In genomic region chr20:54643761-54644160, GRCh38 we compare ENCODE assay signal across 13 cellular contexts.
A peak's percentile ranks its signal among the peaks of the same experiment; 100 is the strongest.
DNase-seq lines count a peak whose midpoint lies in the region; ATAC-seq and TF ChIP-seq lines count a peak whose summit lies in the region.
"Had no signal": no experiment of that assay in that cellular context is flagged by ENCODE, and none has a peak within 500 bp of the region (broad histone marks: within the 10 kb centered on the region; RNA-seq: fewer than 3 reads in every experiment).

No MANE protein-coding gene starts in this region.

- DNase-seq in AG10803 (ENCODE audit: low read depth), result peak; percentile 75
- DNase-seq in M059J (ENCODE audit: low read depth), result peak; percentile 60
- DNase-seq in cardiac fibroblast (ENCODE audit: low read depth in 2 of 2), result peak; percentile 71 to 85
- DNase-seq in lung (ENCODE audit: low spot score), result peak; percentile 28
- no peak for DNase-seq in stimulated activated CD4-positive, alpha-beta T cell treated with anti-CD3 and anti-CD28 coated beads, Interleukin-1b, Interleukin-23, amount 100 ng/mL, for 48 hours
- DNase-seq in SIG-M5 (lab: John Stamatoyannopoulos, UW), result no peak
- DNase-seq: activated CD8-positive, alpha-beta T cell treated with anti-CD3 and anti-CD28 coated beads, Interleukin-2, amount 10 ng/mL, durations not matched to agents 7 days and 5 days; activated gamma-delta T cell treated with Interleukin-2 at 50 U/mL for 16 hours; cerebellar nuclear complex; sigmoid colon had no signal

- no peaks in the 10 kb centered on the region for H3K27me3 ChIP-seq in lung (ENCODE audit: control insufficient read depth, insufficient read depth)
- H3K27me3 ChIP-seq: sigmoid colon had no signal

- no peak overlapping the region for H3K27ac ChIP-seq in lung (ENCODE audit: low read depth in 1 of 2, low read length in 1 of 2)
- H3K27ac ChIP-seq: esophagus muscularis mucosa, sigmoid colon had no signal

- no peaks in the 10 kb centered on the region for H3K4me1 ChIP-seq in lung (ENCODE audit: control insufficient read depth in 2 of 2, insufficient read depth in 2 of 2, low read length in 2 of 2)
- H3K4me1 ChIP-seq: esophagus muscularis mucosa, sigmoid colon had no signal

- 74 to 83% methylated on average over 4 of the region's 4 CpGs for WGBS in lung, 2 donors

- H3K9me3 ChIP-seq in lung (ENCODE audit: control insufficient read depth in 2 of 2, insufficient read depth in 1 of 2, low read length in 1 of 2), result no peaks in the 10 kb centered on the region
- H3K9me3 ChIP-seq: esophagus muscularis mucosa, sigmoid colon had no signal

- no peak for ATAC-seq in lung (ENCODE audit: insufficient read depth, low FRiP score)
- ATAC-seq in GM19455 (IDR thresholded peaks at IDR 0.05; ENCODE audit: unreplicated experiment), result no peak
- ATAC-seq in GM19324 (IDR thresholded peaks at IDR 0.05; ENCODE audit: low FRiP score, unreplicated experiment), result no peak
- ATAC-seq: activated CD8-positive, alpha-beta T cell treated with anti-CD3 and anti-CD28 coated beads, Interleukin-2, amount 10 ng/mL, durations not matched to agents 7 days and 5 days had no signal

- H3K4me3 ChIP-seq in AG10803 (ENCODE audit: low read length) (no peak overlapping the region), cardiac fibroblast (replicated peaks in 1 of 2; ENCODE audit: low read depth in 2 of 2, low read length in 2 of 2) (no peak overlapping the region), lung (no peak overlapping the region)
- H3K4me3 ChIP-seq: esophagus muscularis mucosa, sigmoid colon had no signal

- TF ChIP-seq CTCF in AG10803 (conservative IDR thresholded peaks at IDR 0.05; ENCODE audit: low read length) (no peak), cardiac fibroblast (IDR thresholded peaks at IDR 0.05; ENCODE audit: low read depth, low read length) (no peak), lung (IDR thresholded peaks at IDR 0.05; ENCODE audit: control extremely low read depth, extremely low read depth) (no peak)

- no peaks in the 10 kb centered on the region for H3K36me3 ChIP-seq in lung (ENCODE audit: control insufficient read depth in 2 of 2, insufficient read depth in 2 of 2, low read length in 2 of 2)
- H3K36me3 ChIP-seq: esophagus muscularis mucosa, sigmoid colon had no signal

Comparison
In these comparisons a context has a peak if more than half of its experiments do, and no peak if none do; other contexts are left out.
1. DNase-seq: peak in AG10803 (single experiment), M059J (single experiment), cardiac fibroblast (2 of 2) and lung (single experiment); none in stimulated activated CD4-positive, alpha-beta T cell treated with anti-CD3 and anti-CD28 coated beads, Interleukin-1b, Interleukin-23, amount 100 ng/mL, for 48 hours (single experiment) and SIG-M5 (single experiment).